In genomic region chr4:40750461-40751258, GRCh38 we compare ENCODE assay signal across 8 cellular contexts.
DNase-seq lines count a peak whose midpoint lies in the region; ATAC-seq and TF ChIP-seq lines count a peak whose summit lies in the region.

No MANE protein-coding gene starts in this region.

- no peaks in the 10 kb centered on the region for H3K36me3 ChIP-seq in mucosa of stomach (ENCODE audit: control insufficient read depth, insufficient read depth, low read length)

- DNase-seq in AG20443 (ENCODE audit: low spot score) (peak; percentile 17), coronary artery (ENCODE audit: low spot score) (no peak), glomerular visceral epithelial cell (ENCODE audit: extremely low spot score) (no peak), OCI-M1 (lab: John Stamatoyannopoulos, UW) (no peak)

- H3K9ac ChIP-seq in mucosa of stomach (ENCODE audit: low read length) = peak overlapping the region; percentile 81

- H3K27ac ChIP-seq in coronary artery = peak overlapping the region in 1 of 2 donors; percentile 33

- TF ChIP-seq CTCF in coronary artery (IDR thresholded peaks at IDR 0.05) = no peak

- H3K4me3 ChIP-seq in coronary artery = peak overlapping the region; percentile 78
- peak overlapping the region; percentile 75 for H3K4me3 ChIP-seq in mucosa of stomach (ENCODE audit: low read length)

- no peaks in the 10 kb centered on the region for H3K27me3 ChIP-seq in mucosa of stomach (ENCODE audit: control insufficient read depth, insufficient read depth, low read length)

- no peaks in the 10 kb centered on the region for H3K9me3 ChIP-seq in mucosa of stomach (ENCODE audit: control insufficient read depth, low read length)

- ATAC-seq in HG03159 (IDR thresholded peaks at IDR 0.05; ENCODE audit: unreplicated experiment) (peak; percentile 17), HG03571 (IDR thresholded peaks at IDR 0.05; ENCODE audit: unreplicated experiment) (no peak), HG02852 (IDR thresholded peaks at IDR 0.05; ENCODE audit: unreplicated experiment) (no peak)

- H3K4me1 ChIP-seq in mucosa of stomach (ENCODE audit: control insufficient read depth, insufficient read depth, low read length) = no peaks in the 10 kb centered on the region
